ENCODE assay signal across 34 cellular contexts in genomic region chr2:183339311-183339710, GRCh38.
"Had no signal": no experiment of that assay in that cellular context is flagged by ENCODE, and none has a peak within 500 bp of the region (broad histone marks: within the 10 kb centered on the region; RNA-seq: fewer than 3 reads in every experiment).

No MANE protein-coding gene starts in this region.

- DNase-seq: activated effector memory CD4-positive, alpha-beta T cell treated with anti-CD3 and anti-CD28 coated beads, Interleukin-2, amount 50 U/mL, for 16 hours; activated effector memory CD4-positive, alpha-beta T cell treated with Interleukin-2 at 50 U/mL for 16 hours; activated gamma-delta T cell; activated gamma-delta T cell treated with Interleukin-2 at 50 U/mL for 16 hours; activated naive CD4-positive, alpha-beta T cell; activated naive CD4-positive, alpha-beta T cell treated with anti-CD3 and anti-CD28 coated beads for 36 hours; activated naive CD4-positive, alpha-beta T cell treated with anti-CD3 and anti-CD28 coated beads, Interleukin-2, amount 10 ng/mL, durations not matched to agents 7 days and 5 days; activated naive CD4-positive, alpha-beta T cell treated with anti-CD3 and anti-CD28 coated beads, Interleukin-2, amount 50 U/mL, for 16 hours; activated naive CD4-positive, alpha-beta T cell treated with Interleukin-2 at 50 U/mL for 16 hours; activated naive CD8-positive, alpha-beta T cell treated with anti-CD3 and anti-CD28 coated beads for 36 hours; activated naive CD8-positive, alpha-beta T cell treated with anti-CD3 and anti-CD28 coated beads, Interleukin-2, amount 10 ng/mL, durations not matched to agents 7 days and 5 days; activated naive CD8-positive, alpha-beta T cell treated with anti-CD3 and anti-CD28 coated beads, Interleukin-2, amount 50 U/mL, for 24 hours; activated T-cell treated with anti-CD3 and anti-CD28 coated beads, Interleukin-2, amount 50 U/mL, for 1 hour; activated T-cell treated with anti-CD3 and anti-CD28 coated beads, Interleukin-2, amount 50 U/mL, for 24 hours; activated T-cell treated with anti-CD3 and anti-CD28 coated beads, Interleukin-2, amount 50 U/mL, for 4 hours; activated T-cell treated with anti-CD3 and anti-CD28 coated beads, Interleukin-2, amount 50 U/mL, for 48 hours; activated T-cell treated with anti-CD3 and anti-CD28 coated beads, Interleukin-2, amount 50 U/mL, for 72 hours; adrenal gland; amniotic stem cell; amygdala; anterior cingulate cortex; aorta; body of pancreas; brain microvascular endothelial cell; caudate nucleus; central memory CD4-positive, alpha-beta T cell; cerebellar nuclear complex had no signal

- H3K9me3 ChIP-seq: body of pancreas had no signal

- ATAC-seq: activated naive CD4-positive, alpha-beta T cell treated with anti-CD3 and anti-CD28 coated beads, Interleukin-2, amount 50 U/mL, for 72 hours; activated naive CD8-positive, alpha-beta T cell treated with anti-CD3 and anti-CD28 coated beads, Interleukin-2, amount 50 U/mL, for 24 hours; activated T-cell treated with anti-CD3 and anti-CD28 coated beads, Interleukin-2, amount 50 U/mL, for 4 hours; activated T-cell treated with anti-CD3 and anti-CD28 coated beads, Interleukin-2, amount 50 U/mL, for 72 hours; activated T-helper 17 cell treated with anti-CD3 and anti-CD28 coated beads, Interleukin-2, amount 50 U/mL, for 72 hours; body of pancreas had no signal

- FAIRE-seq: astrocyte, bronchial epithelial cell had no signal

- H3K4me1 ChIP-seq: adrenal gland, ascending aorta, body of pancreas, breast epithelium had no signal

- H3K36me3 ChIP-seq: adrenal gland, ascending aorta, brain microvascular endothelial cell, breast epithelium, cardiac muscle cell had no signal

- H3K4me3 ChIP-seq: adrenal gland, ascending aorta, body of pancreas, breast epithelium, cardiac muscle cell had no signal

- H3K27me3 ChIP-seq: adrenal gland, ascending aorta, body of pancreas, brain microvascular endothelial cell, breast epithelium, cardiac muscle cell had no signal

- H3K27ac ChIP-seq: adrenal gland, ascending aorta, body of pancreas, brain microvascular endothelial cell, breast epithelium, cardiac muscle cell had no signal
